Comparison of ENCODE assay signal across 8 cellular contexts in genomic region chr6:29974901-29975560, GRCh38. TPM values are rescaled to one million over a fixed set of nuclear protein-coding genes. Genes with fewer than 3 reads are reported as not detected.
DNase-seq lines count a peak whose midpoint lies in the region; ATAC-seq and TF ChIP-seq lines count a peak whose summit lies in the region.

No MANE protein-coding gene starts in this region.

- H3K4me3 ChIP-seq in lung (peak overlapping the region; percentile 43), HAP-1 (no peak overlapping the region)

- DNase-seq in activated CD4-positive, alpha-beta memory T cell treated with anti-CD3 and anti-CD28 coated beads for 36 hours, result no peak
- DNase-seq in activated CD4-positive, alpha-beta memory T cell treated with anti-CD3 and anti-CD28 coated beads, Interleukin-2, amount 10 ng/mL, durations not matched to agents 7 days and 5 days, result no peak
- DNase-seq in lung (ENCODE audit: low spot score), result no peak
- DNase-seq in stimulated activated naive B cell treated with anti-CD40 and anti-IgM and Interleukin-4, amounts not matched to agents 10 μg/mL and 1 μg/mL and 100 μg/mL, for 72 hours, result no peak
- no peak for DNase-seq in GF-D8 (lab: John Stamatoyannopoulos, UW)
- no peak for DNase-seq in HAP-1 (ENCODE audit: low spot score in 2 of 2)

- H3K9me3 ChIP-seq in lung (ENCODE audit: control insufficient read depth in 2 of 2, insufficient read depth in 1 of 2, low read length in 1 of 2), result no peaks in the 10 kb centered on the region
- no peaks in the 10 kb centered on the region for H3K9me3 ChIP-seq in HAP-1

- ATAC-seq in lung (ENCODE audit: insufficient read depth, low FRiP score) (no peak), GM19397 (IDR thresholded peaks at IDR 0.05; ENCODE audit: unreplicated experiment) (no peak)
- peak in 1 of 2 donors; percentile 6 for ATAC-seq in stimulated activated naive B cell treated with anti-CD40 and anti-IgM and Interleukin-4, amounts not matched to agents 10 μg/mL and 1 μg/mL and 100 μg/mL, for 72 hours (replicated peaks)

- TF ChIP-seq CTCF in brain (conservative IDR thresholded peaks at IDR 0.05) (no peak), lung (IDR thresholded peaks at IDR 0.05; ENCODE audit: control extremely low read depth, extremely low read depth) (no peak)

- H3K4me1 Mint-ChIP-seq in activated CD4-positive, alpha-beta memory T cell treated with anti-CD3 and anti-CD28 coated beads for 36 hours (ENCODE audit: low read depth), result peaks cover 24% of the 10 kb centered on the region
- peaks cover 51% of the 10 kb centered on the region for H3K4me1 Mint-ChIP-seq in activated CD4-positive, alpha-beta memory T cell treated with anti-CD3 and anti-CD28 coated beads, Interleukin-2, amount 10 ng/mL, durations not matched to agents 7 days and 5 days
- H3K4me1 Mint-ChIP-seq in brain, result peaks cover 28% of the 10 kb centered on the region
- peaks cover 30 to 39% of the 10 kb centered on the region in 2 donors for H3K4me1 Mint-ChIP-seq in stimulated activated naive B cell treated with anti-CD40 and anti-IgM and Interleukin-4, amounts not matched to agents 10 μg/mL and 1 μg/mL and 100 μg/mL, for 72 hours

- CTCF ChIA-PET in activated CD4-positive, alpha-beta memory T cell treated with anti-CD3 and anti-CD28 coated beads for 36 hours (lab: Charles Lee), result interaction anchor here (1.0 to 3.9 kb wide), 2 partner anchors 9 to 321 kb away, joined by 4 to 45 read pairs; no protein-coding TSS in a partner anchor
- CTCF ChIA-PET in activated CD4-positive, alpha-beta memory T cell treated with anti-CD3 and anti-CD28 coated beads, Interleukin-2, amount 10 ng/mL, durations not matched to agents 7 days and 5 days (lab: Charles Lee), result interaction anchor here (2.2 kb wide), 1 partner anchor 10 kb away, joined by 4 read pairs; no protein-coding TSS in a partner anchor

- H3K4me3 Mint-ChIP-seq in activated CD4-positive, alpha-beta memory T cell treated with anti-CD3 and anti-CD28 coated beads for 36 hours, result peak overlapping the region; percentile 8
- no peak overlapping the region for H3K4me3 Mint-ChIP-seq in activated CD4-positive, alpha-beta memory T cell treated with anti-CD3 and anti-CD28 coated beads, Interleukin-2, amount 10 ng/mL, durations not matched to agents 7 days and 5 days
- H3K4me3 Mint-ChIP-seq in brain, result peak overlapping the region; percentile 83 to 93 (median 88)
- peak overlapping the region; percentile 77 to 93 for H3K4me3 Mint-ChIP-seq in stimulated activated naive B cell treated with anti-CD40 and anti-IgM and Interleukin-4, amounts not matched to agents 10 μg/mL and 1 μg/mL and 100 μg/mL, for 72 hours

- H3K27me3 ChIP-seq in lung (ENCODE audit: control insufficient read depth, insufficient read depth) (no peaks in the 10 kb centered on the region), HAP-1 (ENCODE audit: low read depth) (no peaks in the 10 kb centered on the region)

- H3K4me1 ChIP-seq in lung (ENCODE audit: control insufficient read depth in 2 of 2, insufficient read depth in 2 of 2, low read length in 2 of 2) (peaks cover 0 to 6% of the 10 kb centered on the region in 2 donors), HAP-1 (peaks cover 3% of the 10 kb centered on the region; the same call in 1 of the 2 replicates)

- H3K36me3 ChIP-seq in lung (ENCODE audit: control insufficient read depth in 2 of 2, insufficient read depth in 2 of 2, low read length in 2 of 2) (no peaks in the 10 kb centered on the region), HAP-1 (replicated peaks) (no peaks in the 10 kb centered on the region)

- H3K27me3 Mint-ChIP-seq in activated CD4-positive, alpha-beta memory T cell treated with anti-CD3 and anti-CD28 coated beads for 36 hours, result peaks cover 38% of the 10 kb centered on the region
- peaks cover 63% of the 10 kb centered on the region for H3K27me3 Mint-ChIP-seq in activated CD4-positive, alpha-beta memory T cell treated with anti-CD3 and anti-CD28 coated beads, Interleukin-2, amount 10 ng/mL, durations not matched to agents 7 days and 5 days
- H3K27me3 Mint-ChIP-seq in brain, result peaks cover 73% of the 10 kb centered on the region
- H3K27me3 Mint-ChIP-seq in stimulated activated naive B cell treated with anti-CD40 and anti-IgM and Interleukin-4, amounts not matched to agents 10 μg/mL and 1 μg/mL and 100 μg/mL, for 72 hours, result peaks cover 54 to 64% of the 10 kb centered on the region in 2 donors

- no peaks in the 10 kb centered on the region for H3K36me3 Mint-ChIP-seq in activated CD4-positive, alpha-beta memory T cell treated with anti-CD3 and anti-CD28 coated beads for 36 hours
- H3K36me3 Mint-ChIP-seq in activated CD4-positive, alpha-beta memory T cell treated with anti-CD3 and anti-CD28 coated beads, Interleukin-2, amount 10 ng/mL, durations not matched to agents 7 days and 5 days (ENCODE audit: low read depth), result no peaks in the 10 kb centered on the region
- H3K36me3 Mint-ChIP-seq in brain, result no peaks in the 10 kb centered on the region
- H3K36me3 Mint-ChIP-seq in stimulated activated naive B cell treated with anti-CD40 and anti-IgM and Interleukin-4, amounts not matched to agents 10 μg/mL and 1 μg/mL and 100 μg/mL, for 72 hours, result peaks cover 0 to 27% of the 10 kb centered on the region in 2 donors

- H3K27ac ChIP-seq in lung (ENCODE audit: low read depth in 1 of 2, low read length in 1 of 2), result peak overlapping the region in 1 of 2 donors; percentile 13

- WGBS in lung, 2 donors, result 11 to 24% methylated on average over 17 of the region's 17 CpGs

- in situ Hi-C loops in HAP-1 (cut with MboI; ENCODE audit: low sequenced_read_pairs), result no loop called here

- POLR2A ChIA-PET in activated CD4-positive, alpha-beta memory T cell treated with anti-CD3 and anti-CD28 coated beads for 36 hours (lab: Charles Lee), result interaction anchor here (0.5 to 2.0 kb wide), 3 partner anchors 10 to 869 kb away, joined by 3 to 6 read pairs (median 4); no protein-coding TSS in a partner anchor
- POLR2A ChIA-PET in activated CD4-positive, alpha-beta memory T cell treated with anti-CD3 and anti-CD28 coated beads, Interleukin-2, amount 10 ng/mL, durations not matched to agents 7 days and 5 days (lab: Charles Lee), result interaction anchor here (0.9 to 2.9 kb wide), 4 partner anchors 9 to 88 kb away, joined by 3 to 17 read pairs (median 4); no protein-coding TSS in a partner anchor

- H3K27ac Mint-ChIP-seq in activated CD4-positive, alpha-beta memory T cell treated with anti-CD3 and anti-CD28 coated beads for 36 hours, result no peak overlapping the region
- H3K27ac Mint-ChIP-seq in activated CD4-positive, alpha-beta memory T cell treated with anti-CD3 and anti-CD28 coated beads, Interleukin-2, amount 10 ng/mL, durations not matched to agents 7 days and 5 days, result no peak overlapping the region
- H3K27ac Mint-ChIP-seq in brain, result peak overlapping the region in 1 of 5 experiments; percentile 1
- no peak overlapping the region for H3K27ac Mint-ChIP-seq in stimulated activated naive B cell treated with anti-CD40 and anti-IgM and Interleukin-4, amounts not matched to agents 10 μg/mL and 1 μg/mL and 100 μg/mL, for 72 hours

- no peaks in the 10 kb centered on the region for H3K9me3 Mint-ChIP-seq in activated CD4-positive, alpha-beta memory T cell treated with anti-CD3 and anti-CD28 coated beads for 36 hours
- no peaks in the 10 kb centered on the region for H3K9me3 Mint-ChIP-seq in activated CD4-positive, alpha-beta memory T cell treated with anti-CD3 and anti-CD28 coated beads, Interleukin-2, amount 10 ng/mL, durations not matched to agents 7 days and 5 days
- H3K9me3 Mint-ChIP-seq in brain, result peaks cover 0 to 5% (median 2%) of the 10 kb centered on the region in 5 experiments
- H3K9me3 Mint-ChIP-seq in stimulated activated naive B cell treated with anti-CD40 and anti-IgM and Interleukin-4, amounts not matched to agents 10 μg/mL and 1 μg/mL and 100 μg/mL, for 72 hours, result no peaks in the 10 kb centered on the region

- intact Hi-C loops in activated CD4-positive, alpha-beta memory T cell treated with anti-CD3 and anti-CD28 coated beads for 36 hours (cut with micrococcal nuclease), result no loop called here

RNA-seq across cellular contexts. Expression of gene HLA-A, which starts 32.7 kb away (rescaled TPM):
- total RNA-seq in activated CD4-positive, alpha-beta memory T cell treated with anti-CD3 and anti-CD28 coated beads for 36 hours, result 1,000 to 10,000 TPM; 1,413 to 1,470 TPM
- total RNA-seq in activated CD4-positive, alpha-beta memory T cell treated with anti-CD3 and anti-CD28 coated beads, Interleukin-2, amount 10 ng/mL, durations not matched to agents 7 days and 5 days, result 1,000 to 10,000 TPM; 2,531 to 2,553 TPM
- polyA plus RNA-seq in brain (ENCODE audit: insufficient read depth, low read depth, low replicate concordance) (522 TPM), lung (1,000 to 10,000 TPM in 1 of 2 donors, 100 to 1,000 TPM in 1; 845 to 3,222 TPM)
- total RNA-seq in lung, result 100 to 1,000 TPM; 320 to 577 TPM
